Comparison of ENCODE assay signal across 16 cellular contexts in genomic region chr17:64045176-64045575, GRCh38. TPM values are rescaled to one million over a fixed set of nuclear protein-coding genes. Genes with fewer than 3 reads are reported as not detected.
A peak's percentile ranks its signal among the peaks of the same experiment; 100 is the strongest.
DNase-seq lines count a peak whose midpoint lies in the region; ATAC-seq lines count a peak whose summit lies in the region.
"Had no signal": no experiment of that assay in that cellular context is flagged by ENCODE, and none has a peak within 500 bp of the region (broad histone marks: within the 10 kb centered on the region; RNA-seq: fewer than 3 reads in every experiment).

No MANE protein-coding gene starts in this region.

- no peak for ATAC-seq in activated CD8-positive, alpha-beta memory T cell treated with anti-CD3 and anti-CD28 coated beads, Interleukin-2, amount 10 ng/mL, durations not matched to agents 7 days and 5 days
- no peak for ATAC-seq in stimulated activated naive CD8-positive, alpha-beta T cell treated with anti-CD3 and anti-CD28 coated beads, Interleukin-15, amount 100 ng/mL, for 72 hours
- ATAC-seq in GM18498 (IDR thresholded peaks at IDR 0.05; ENCODE audit: unreplicated experiment): no peak
- ATAC-seq: CD8-positive, alpha-beta T cell; HCT116; HepG2 had no signal

- no peaks in the 10 kb centered on the region for H3K27me3 ChIP-seq in CD4-positive, alpha-beta memory T cell (ENCODE audit: insufficient read depth, low read length)

- POLR2A ChIA-PET in CD4-positive, alpha-beta memory T cell (lab: Charles Lee; ENCODE audit: partially characterized antibody): interaction anchor here (0.7 to 3.9 kb wide), 2 partner anchors 37 to 101 kb away, joined by 3 to 23 read pairs; no protein-coding TSS in a partner anchor
- POLR2A ChIA-PET in activated CD4-positive, alpha-beta memory T cell treated with anti-CD3 and anti-CD28 coated beads for 36 hours (lab: Charles Lee): no interaction called here

- H3K9me3 Mint-ChIP-seq in activated CD8-positive, alpha-beta memory T cell treated with anti-CD3 and anti-CD28 coated beads, Interleukin-2, amount 10 ng/mL, durations not matched to agents 7 days and 5 days (ENCODE audit: low read depth): no peaks in the 10 kb centered on the region
- no peaks in the 10 kb centered on the region for H3K9me3 Mint-ChIP-seq in CD4-positive, alpha-beta memory T cell
- no peaks in the 10 kb centered on the region for H3K9me3 Mint-ChIP-seq in activated CD4-positive, alpha-beta memory T cell treated with anti-CD3 and anti-CD28 coated beads for 36 hours
- H3K9me3 Mint-ChIP-seq in stimulated activated naive CD8-positive, alpha-beta T cell treated with anti-CD3 and anti-CD28 coated beads, Interleukin-15, amount 100 ng/mL, for 72 hours: no peaks in the 10 kb centered on the region
- H3K9me3 Mint-ChIP-seq: CD8-positive, alpha-beta T cell had no signal

- no peaks in the 10 kb centered on the region for H3K27me3 Mint-ChIP-seq in activated CD8-positive, alpha-beta memory T cell treated with anti-CD3 and anti-CD28 coated beads, Interleukin-2, amount 10 ng/mL, durations not matched to agents 7 days and 5 days
- H3K27me3 Mint-ChIP-seq in CD4-positive, alpha-beta memory T cell: no peaks in the 10 kb centered on the region
- H3K27me3 Mint-ChIP-seq in activated CD4-positive, alpha-beta memory T cell treated with anti-CD3 and anti-CD28 coated beads for 36 hours: no peaks in the 10 kb centered on the region
- H3K27me3 Mint-ChIP-seq in stimulated activated naive CD8-positive, alpha-beta T cell treated with anti-CD3 and anti-CD28 coated beads, Interleukin-15, amount 100 ng/mL, for 72 hours: no peaks in the 10 kb centered on the region
- H3K27me3 Mint-ChIP-seq: B cell had no signal

- peaks cover 74% of the 10 kb centered on the region for H3K36me3 ChIP-seq in CD4-positive, alpha-beta memory T cell (ENCODE audit: insufficient read depth, low read length)

- H3K4me3 Mint-ChIP-seq in activated CD8-positive, alpha-beta memory T cell treated with anti-CD3 and anti-CD28 coated beads, Interleukin-2, amount 10 ng/mL, durations not matched to agents 7 days and 5 days: no peak overlapping the region
- H3K4me3 Mint-ChIP-seq in CD4-positive, alpha-beta memory T cell: no peak overlapping the region
- H3K4me3 Mint-ChIP-seq in activated CD4-positive, alpha-beta memory T cell treated with anti-CD3 and anti-CD28 coated beads for 36 hours: no peak overlapping the region
- H3K4me3 Mint-ChIP-seq in stimulated activated naive CD8-positive, alpha-beta T cell treated with anti-CD3 and anti-CD28 coated beads, Interleukin-15, amount 100 ng/mL, for 72 hours: no peak overlapping the region
- H3K4me3 Mint-ChIP-seq: B cell; CD8-positive, alpha-beta T cell had no signal

- peaks cover 14% of the 10 kb centered on the region for H3K4me1 ChIP-seq in CD4-positive, alpha-beta memory T cell (ENCODE audit: insufficient read depth, low read length)
- H3K4me1 ChIP-seq: Caco-2 had no signal

- H3K4me1 Mint-ChIP-seq in activated CD8-positive, alpha-beta memory T cell treated with anti-CD3 and anti-CD28 coated beads, Interleukin-2, amount 10 ng/mL, durations not matched to agents 7 days and 5 days: peaks cover 10% of the 10 kb centered on the region
- H3K4me1 Mint-ChIP-seq in CD4-positive, alpha-beta memory T cell: peaks cover 16 to 62% (median 28%) of the 10 kb centered on the region in 4 donors
- H3K4me1 Mint-ChIP-seq in activated CD4-positive, alpha-beta memory T cell treated with anti-CD3 and anti-CD28 coated beads for 36 hours (ENCODE audit: low read depth): peaks cover 15% of the 10 kb centered on the region
- peaks cover 7% of the 10 kb centered on the region for H3K4me1 Mint-ChIP-seq in stimulated activated naive CD8-positive, alpha-beta T cell treated with anti-CD3 and anti-CD28 coated beads, Interleukin-15, amount 100 ng/mL, for 72 hours
- H3K4me1 Mint-ChIP-seq: B cell had no signal

- CTCF ChIA-PET in activated CD8-positive, alpha-beta memory T cell treated with anti-CD3 and anti-CD28 coated beads, Interleukin-2, amount 10 ng/mL, durations not matched to agents 7 days and 5 days (lab: Charles Lee): interaction anchor here (6.6 kb wide), 1 partner anchor 18 kb away, joined by 87 read pairs; no protein-coding TSS in a partner anchor
- CTCF ChIA-PET in CD4-positive, alpha-beta memory T cell (lab: Charles Lee; ENCODE audit: partially characterized antibody): interaction anchor here (1.3 to 6.7 kb wide), 3 partner anchors 10 to 88 kb away, joined by 3 to 110 read pairs (median 22); no protein-coding TSS in a partner anchor
- CTCF ChIA-PET in activated CD4-positive, alpha-beta memory T cell treated with anti-CD3 and anti-CD28 coated beads for 36 hours (lab: Charles Lee): interaction anchor here (1.7 to 3.6 kb wide), 2 partner anchors 16 to 89 kb away, joined by 9 to 31 read pairs; no protein-coding TSS in a partner anchor

- DNase-seq in activated CD8-positive, alpha-beta memory T cell treated with anti-CD3 and anti-CD28 coated beads, Interleukin-2, amount 10 ng/mL, durations not matched to agents 7 days and 5 days: no peak
- DNase-seq in activated CD8-positive, alpha-beta memory T cell treated with anti-CD3 and anti-CD28 coated beads, Interleukin-2, amount 50 U/mL, for 48 hours: no peak
- no peak for DNase-seq in CD4-positive, alpha-beta memory T cell
- no peak for DNase-seq in activated CD4-positive, alpha-beta memory T cell treated with anti-CD3 and anti-CD28 coated beads for 36 hours
- no peak for DNase-seq in stimulated activated naive CD8-positive, alpha-beta T cell treated with anti-CD3 and anti-CD28 coated beads, Interleukin-15, amount 100 ng/mL, for 72 hours
- no peak for DNase-seq in COLO829 (ENCODE audit: low spot score)
- DNase-seq: C1 segment of cervical spinal cord; Caco-2; CD8-positive, alpha-beta T cell; DND-41; GDM1; GM23248 had no signal

- H3K9me3 ChIP-seq in CD4-positive, alpha-beta memory T cell (ENCODE audit: control insufficient read depth in 1 of 2, low read length in 2 of 2): no peaks in the 10 kb centered on the region
- H3K9me3 ChIP-seq: Caco-2 had no signal

- H3K27ac ChIP-seq in CD4-positive, alpha-beta memory T cell (ENCODE audit: low read depth, low read length): no peak overlapping the region
- H3K27ac ChIP-seq: GM23248 had no signal

- peaks cover 10% of the 10 kb centered on the region for H3K36me3 Mint-ChIP-seq in activated CD8-positive, alpha-beta memory T cell treated with anti-CD3 and anti-CD28 coated beads, Interleukin-2, amount 10 ng/mL, durations not matched to agents 7 days and 5 days
- peaks cover 80 to 84% of the 10 kb centered on the region in 2 donors for H3K36me3 Mint-ChIP-seq in CD4-positive, alpha-beta memory T cell
- H3K36me3 Mint-ChIP-seq in activated CD4-positive, alpha-beta memory T cell treated with anti-CD3 and anti-CD28 coated beads for 36 hours: peaks cover 68% of the 10 kb centered on the region

- no peak overlapping the region for H3K4me3 ChIP-seq in CD4-positive, alpha-beta memory T cell (ENCODE audit: low read length in 2 of 2)
- H3K4me3 ChIP-seq: GM23248 had no signal

- H3K27ac Mint-ChIP-seq in activated CD8-positive, alpha-beta memory T cell treated with anti-CD3 and anti-CD28 coated beads, Interleukin-2, amount 10 ng/mL, durations not matched to agents 7 days and 5 days: peak overlapping the region; percentile 33
- peak overlapping the region in 4 of 7 donors; percentile 10 to 72 (median 50) for H3K27ac Mint-ChIP-seq in CD4-positive, alpha-beta memory T cell
- peak overlapping the region; percentile 5 for H3K27ac Mint-ChIP-seq in activated CD4-positive, alpha-beta memory T cell treated with anti-CD3 and anti-CD28 coated beads for 36 hours
- H3K27ac Mint-ChIP-seq in stimulated activated naive CD8-positive, alpha-beta T cell treated with anti-CD3 and anti-CD28 coated beads, Interleukin-15, amount 100 ng/mL, for 72 hours: peak overlapping the region; percentile 49 to 57
- H3K27ac Mint-ChIP-seq: B cell; CD8-positive, alpha-beta T cell had no signal

- intact Hi-C loops in CD4-positive, alpha-beta memory T cell (cut with micrococcal nuclease): no loop called here
- intact Hi-C loops in activated CD4-positive, alpha-beta memory T cell treated with anti-CD3 and anti-CD28 coated beads for 36 hours (cut with micrococcal nuclease): no loop called here

RNA-seq across cellular contexts. Expression of gene ICAM2, which starts 24.7 kb away (rescaled TPM):
- 10 to 100 TPM; 39.0 to 40.6 TPM for total RNA-seq in activated CD8-positive, alpha-beta memory T cell treated with anti-CD3 and anti-CD28 coated beads, Interleukin-2, amount 10 ng/mL, durations not matched to agents 7 days and 5 days
- total RNA-seq in CD4-positive, alpha-beta memory T cell: 100 to 1,000 TPM; 150 to 158 TPM
- 100 to 1,000 TPM; 411 to 591 TPM for polyA plus RNA-seq in CD4-positive, alpha-beta memory T cell
- 10 to 100 TPM; 65.0 to 66.7 TPM for total RNA-seq in activated CD4-positive, alpha-beta memory T cell treated with anti-CD3 and anti-CD28 coated beads for 36 hours

RNA-seq across cellular contexts. Expression of gene PRR29, which starts 47.0 kb away (rescaled TPM):
- total RNA-seq in activated CD8-positive, alpha-beta memory T cell treated with anti-CD3 and anti-CD28 coated beads, Interleukin-2, amount 10 ng/mL, durations not matched to agents 7 days and 5 days: 1 to 10 TPM; 1.5 to 3.3 TPM
- total RNA-seq in CD4-positive, alpha-beta memory T cell: 1 to 10 TPM in 1 of 2 experiments, under 1 TPM in 1; 0.19 to 1.0 TPM
- polyA plus RNA-seq in CD4-positive, alpha-beta memory T cell: 1 to 10 TPM; 5.6 to 6.0 TPM
- total RNA-seq in activated CD4-positive, alpha-beta memory T cell treated with anti-CD3 and anti-CD28 coated beads for 36 hours: 1 to 10 TPM; 2.0 to 3.4 TPM
- total RNA-seq: B cell, Caco-2, GM23248 had no signal
- polyA plus RNA-seq: GM23248 had no signal
